Comparison of ENCODE assay signal across 8 cellular contexts in genomic region chr5:172006378-172007152, GRCh38. TPM values are rescaled to one million over a fixed set of nuclear protein-coding genes. Genes with fewer than 3 reads are reported as not detected.
A peak's percentile ranks its signal among the peaks of the same experiment; 100 is the strongest.
DNase-seq lines count a peak whose midpoint lies in the region; ATAC-seq and TF ChIP-seq lines count a peak whose summit lies in the region.

FBXW11 (minus strand) TSS chr5:172006638; CDS start chr5:172006502, 136 bp downstream.

- H3K27me3 ChIP-seq in dorsolateral prefrontal cortex, result no peaks in the 10 kb centered on the region

- WGBS in lower leg skin, 2 donors, result 0% methylated on average over 35 to 42 of the region's 77 CpGs

- peak within 1 kb of the TSS; percentile 98 to 99 for H3K4me3 Mint-ChIP-seq in CD14-positive monocyte
- peak within 1 kb of the TSS; percentile 93 for H3K4me3 Mint-ChIP-seq in activated CD4-positive, alpha-beta memory T cell treated with anti-CD3 and anti-CD28 coated beads for 36 hours

- no peaks in the 10 kb centered on the region for H3K27me3 Mint-ChIP-seq in CD14-positive monocyte (ENCODE audit: low read depth in 3 of 3)
- H3K27me3 Mint-ChIP-seq in activated CD4-positive, alpha-beta memory T cell treated with anti-CD3 and anti-CD28 coated beads for 36 hours, result no peaks in the 10 kb centered on the region

- CTCF ChIA-PET in activated CD4-positive, alpha-beta memory T cell treated with anti-CD3 and anti-CD28 coated beads for 36 hours (lab: Charles Lee), result interaction anchor here (0.6 to 7.8 kb wide), 14 partner anchors 11 to 588 kb away, joined by 3 to 78 read pairs (median 7); partner anchors contain the start of genes FGF18 and STK10

- peak within 1 kb of the TSS; percentile 72 to 100 (median 96) for H3K4me3 ChIP-seq in dorsolateral prefrontal cortex
- H3K4me3 ChIP-seq in lower leg skin (ENCODE audit: low read depth, poor library complexity, severe bottlenecking), result peak within 1 kb of the TSS; percentile 85

- H3K4me1 Mint-ChIP-seq in CD14-positive monocyte, result peaks cover 42% of the 10 kb centered on the region
- peaks cover 53% of the 10 kb centered on the region for H3K4me1 Mint-ChIP-seq in activated CD4-positive, alpha-beta memory T cell treated with anti-CD3 and anti-CD28 coated beads for 36 hours (ENCODE audit: low read depth)

- DNase-seq in CD14-positive monocyte (ENCODE audit: low spot score), result peak; percentile 95
- peak; percentile 96 for DNase-seq in NCI-H82 (lab: John Stamatoyannopoulos, UW)
- peak; percentile 97 for DNase-seq in activated CD4-positive, alpha-beta memory T cell treated with anti-CD3 and anti-CD28 coated beads for 36 hours
- DNase-seq in dorsolateral prefrontal cortex, result peak; percentile 95 to 98 (median 98)
- peak; percentile 93 to 98 for DNase-seq in lower leg skin (ENCODE audit: low spot score in 2 of 2)
- DNase-seq in stimulated activated CD4-positive, alpha-beta T cell treated with anti-CD3 and anti-CD28 coated beads, Interleukin-4, amount 100 ng/mL, for 48 hours (ENCODE audit: low read depth in 2 of 2), result peak; percentile 90 to 96

- no peak for TF ChIP-seq CTCF in CD14-positive monocyte (IDR thresholded peaks at IDR 0.05)
- peak in 21 of 56 donors; percentile 5 to 53 (median 25) for TF ChIP-seq CTCF in dorsolateral prefrontal cortex (IDR thresholded peaks at IDR 0.05 in 54 of 56, conservative IDR thresholded peaks at IDR 0.05 in 2 of 56; ENCODE audit: low read depth in 1 of 56, partially characterized antibody in 56 of 56)
- no peak for TF ChIP-seq CTCF in lower leg skin (IDR thresholded peaks at IDR 0.05)

- intact Hi-C loops in CD14-positive monocyte (cut with micrococcal nuclease), result loop anchor here (5.0 to 10.0 kb wide), 3 partner anchors 98 to 619 kb away; partner anchors contain the start of genes NPM1 (in 1 of the 2) and UBTD2 (in 1 of the 2)
- intact Hi-C loops in activated CD4-positive, alpha-beta memory T cell treated with anti-CD3 and anti-CD28 coated beads for 36 hours (cut with micrococcal nuclease), result loop anchor here (1.0 to 10.0 kb wide), 10 partner anchors 17 to 1050 kb away; partner anchors contain the start of genes CREBRF, DUSP1, NPM1 and STK10
- intact Hi-C loops in dorsolateral prefrontal cortex (cut with DNase I), result loop anchor here (2.0 to 5.0 kb wide), 5 partner anchors 94 to 620 kb away; partner anchors contain the start of genes STK10 (in 2 of the 2), UBTD2 (in 2 of the 2) and NPM1 (in 1 of the 2)
- intact Hi-C loops in lower leg skin (cut with DNase I; ENCODE audit: low total_unique reads), result no loop called here

- ATAC-seq in GM19397 (IDR thresholded peaks at IDR 0.05; ENCODE audit: unreplicated experiment) (peak; percentile 88), HG03571 (IDR thresholded peaks at IDR 0.05; ENCODE audit: unreplicated experiment) (peak; percentile 76)

- POLR2A ChIA-PET in activated CD4-positive, alpha-beta memory T cell treated with anti-CD3 and anti-CD28 coated beads for 36 hours (lab: Charles Lee), result interaction anchor here (0.7 to 3.9 kb wide), 23 partner anchors 9 to 618 kb away, joined by 3 to 25 read pairs (median 6); partner anchors contain the start of genes NPM1, STK10 and UBTD2

- H3K27ac Mint-ChIP-seq in CD14-positive monocyte, result peak within 1 kb of the TSS; percentile 96 to 100 (median 99)
- H3K27ac Mint-ChIP-seq in activated CD4-positive, alpha-beta memory T cell treated with anti-CD3 and anti-CD28 coated beads for 36 hours, result peak within 1 kb of the TSS; percentile 92

- TF ChIP-seq POLR2A in lower leg skin (IDR thresholded peaks at IDR 0.05), result peak in 1 of 2 donors; percentile 50

- peak within 1 kb of the TSS; percentile 89 to 100 (median 98) for H3K27ac ChIP-seq in dorsolateral prefrontal cortex

- H3K36me3 Mint-ChIP-seq in CD14-positive monocyte, result no peaks in the 10 kb centered on the region
- H3K36me3 Mint-ChIP-seq in activated CD4-positive, alpha-beta memory T cell treated with anti-CD3 and anti-CD28 coated beads for 36 hours, result peaks cover 8% of the 10 kb centered on the region

- peaks cover 0 to 2% (median 0%) of the 10 kb centered on the region in 7 donors for H3K9me3 Mint-ChIP-seq in CD14-positive monocyte
- no peaks in the 10 kb centered on the region for H3K9me3 Mint-ChIP-seq in activated CD4-positive, alpha-beta memory T cell treated with anti-CD3 and anti-CD28 coated beads for 36 hours

RNA-seq across cellular contexts. Expression of gene FBXW11, which starts in this region (rescaled TPM):
- polyA plus RNA-seq in CD14-positive monocyte, result 10 to 100 TPM; 18.2 to 24.5 TPM
- total RNA-seq in activated CD4-positive, alpha-beta memory T cell treated with anti-CD3 and anti-CD28 coated beads for 36 hours, result 10 to 100 TPM; 47.2 to 47.4 TPM
- total RNA-seq in dorsolateral prefrontal cortex (100 to 1,000 TPM in 107 of 120 experiments, 10 to 100 TPM in 13; 88.4 to 136 (median 113) TPM), lower leg skin (10 to 100 TPM; 35.9 to 56.8 (median 50.9) TPM)

Comparison
In these comparisons a context has a peak if more than half of its experiments do, and no peak if none do; other contexts are left out.
1. Peak in every context shown above with its lines: DNase-seq, ATAC-seq, H3K4me3 ChIP-seq and H3K27ac ChIP-seq.